In the genomic region with DNA sequence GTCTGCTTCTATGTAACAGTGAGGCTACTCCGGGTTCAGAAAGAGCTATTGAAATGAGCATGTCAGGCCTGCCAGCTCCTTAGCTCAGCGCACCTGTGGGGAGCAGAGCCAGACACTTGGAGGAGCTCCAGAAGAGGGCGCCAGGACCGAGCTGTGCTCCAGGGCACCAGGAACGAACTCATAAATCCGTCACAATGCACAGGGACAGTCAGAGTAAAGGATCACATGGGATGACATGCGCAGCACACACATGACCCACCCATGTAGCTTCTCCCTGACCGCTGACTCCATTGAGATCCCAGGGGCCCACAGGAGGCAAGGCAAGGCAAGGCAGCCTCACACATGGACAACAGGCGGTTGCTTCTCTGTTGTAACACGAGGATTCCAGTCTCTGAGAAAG, we compare ENCODE assay signal across 10 cellular contexts. TPM values are rescaled to one million over a fixed set of nuclear protein-coding genes. Genes with fewer than 3 reads are reported as not detected.
DNase-seq lines count a peak whose midpoint lies in the region; ATAC-seq and TF ChIP-seq lines count a peak whose summit lies in the region.
"Had no signal": no experiment of that assay in that cellular context is flagged by ENCODE, and none has a peak within 500 bp of the region (broad histone marks: within the 10 kb centered on the region; RNA-seq: fewer than 3 reads in every experiment).

No MANE protein-coding gene starts in this region.

- H2AFZ ChIP-seq in smooth muscle cell (ENCODE audit: low read depth), result no peak overlapping the region
- H2AFZ ChIP-seq: parathyroid adenoma had no signal

- H3K4me2 ChIP-seq in smooth muscle cell, result no peak overlapping the region

- WGBS in smooth muscle cell (ENCODE audit: low lambda C conversion rate), result 82% methylated on average over 10 of the region's 10 CpGs

- ATAC-seq in esophagus mucosa, result peak; percentile 75
- no peak for ATAC-seq in GM19324 (IDR thresholded peaks at IDR 0.05; ENCODE audit: low FRiP score, unreplicated experiment)

- no peaks in the 10 kb centered on the region for H3K79me2 ChIP-seq in smooth muscle cell (ENCODE audit: low read depth)
- H3K79me2 ChIP-seq: parathyroid adenoma had no signal

- H3K4me3 ChIP-seq in smooth muscle cell, result no peak overlapping the region

- no peaks in the 10 kb centered on the region for H4K20me1 ChIP-seq in smooth muscle cell (ENCODE audit: low read depth)

- H3K27ac ChIP-seq in smooth muscle cell (ENCODE audit: low read depth), result no peak overlapping the region
- H3K27ac ChIP-seq: parathyroid adenoma had no signal

- DNase-seq in stimulated activated CD4-positive, alpha-beta T cell treated with anti-CD3 and anti-CD28 coated beads, Interleukin-4, amount 100 ng/mL, for 1 hour, result peak; percentile 12
- DNase-seq in stimulated activated CD4-positive, alpha-beta T cell treated with anti-CD3 and anti-CD28 coated beads, Interleukin-12 subunit alpha, Interleukin-12 subunit beta, amount 100 ng/mL, for 4 hours, result no peak
- DNase-seq in SHP77 treated with DMSO at 0.1 percent for 48 hours (lab: John Stamatoyannopoulos, UW), result peak; percentile 9
- DNase-seq in smooth muscle cell (lab: John Stamatoyannopoulos, UW; ENCODE audit: unreplicated experiment), result no peak
- DNase-seq in NCI-H226, result no peak
- DNase-seq in NK-92 treated with Interleukin-12 subunit alpha and Interleukin-12 subunit beta, amount 100 ng/mL, for 24 hours (lab: John Stamatoyannopoulos, UW), result no peak
- DNase-seq: anterior cingulate cortex had no signal

- no peak overlapping the region for H3K9ac ChIP-seq in smooth muscle cell (ENCODE audit: low read depth)
- H3K9ac ChIP-seq: parathyroid adenoma had no signal

- H3K4me1 ChIP-seq in smooth muscle cell (ENCODE audit: low read depth), result no peaks in the 10 kb centered on the region
- H3K4me1 ChIP-seq: parathyroid adenoma had no signal

- no peaks in the 10 kb centered on the region for H3K27me3 ChIP-seq in smooth muscle cell (ENCODE audit: low read depth)

- H3K9me3 ChIP-seq in smooth muscle cell (replicated peaks; ENCODE audit: low read depth), result no peaks in the 10 kb centered on the region

- TF ChIP-seq CTCF in smooth muscle cell (IDR thresholded peaks at IDR 0.05; ENCODE audit: borderline replicate concordance, insufficient read depth, poor library complexity, severe bottlenecking), result no peak

- H3F3A ChIP-seq in smooth muscle cell (ENCODE audit: low read depth), result no peaks in the 10 kb centered on the region

- no peaks in the 10 kb centered on the region for H3K36me3 ChIP-seq in smooth muscle cell (ENCODE audit: low read depth)

RNA-seq across cellular contexts. Expression of gene GNB5, which starts 26.0 kb away (rescaled TPM):
- total RNA-seq in esophagus mucosa (11.8 TPM), smooth muscle cell (14.0 and 20.7 TPM in 2 replicates)
- polyA plus RNA-seq in smooth muscle cell, result 22.7 and 25.1 TPM in 2 replicates

Comparison
In these comparisons a context has a peak if more than half of its experiments do, and no peak if none do; other contexts are left out.
1. DNase-seq: peak in stimulated activated CD4-positive, alpha-beta T cell treated with anti-CD3 and anti-CD28 coated beads, Interleukin-4, amount 100 ng/mL, for 1 hour (single experiment) and SHP77 treated with DMSO at 0.1 percent for 48 hours (single experiment); none in stimulated activated CD4-positive, alpha-beta T cell treated with anti-CD3 and anti-CD28 coated beads, Interleukin-12 subunit alpha, Interleukin-12 subunit beta, amount 100 ng/mL, for 4 hours (single experiment), smooth muscle cell (single experiment), NCI-H226 (single experiment) and NK-92 treated with Interleukin-12 subunit alpha and Interleukin-12 subunit beta, amount 100 ng/mL, for 24 hours (single experiment).